In the genomic region with DNA sequence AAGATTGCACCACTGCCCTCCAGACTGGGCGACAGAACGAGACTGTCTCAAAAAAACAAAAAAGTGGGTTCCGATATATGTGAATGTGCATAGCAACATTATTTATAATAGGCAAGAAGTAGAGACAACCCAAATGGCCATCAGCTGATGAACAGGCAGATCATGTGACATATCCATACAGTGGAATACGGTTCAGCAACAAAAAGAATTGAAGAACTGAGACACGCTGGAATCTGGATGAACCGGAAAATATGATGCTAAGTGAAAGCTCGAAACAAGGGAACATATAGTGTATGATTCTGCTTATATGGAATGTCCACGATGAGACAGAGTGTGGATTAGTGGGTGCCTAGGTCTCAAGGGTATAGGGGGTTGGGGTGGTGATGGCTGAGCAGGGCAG, we compare ENCODE assay signal across 31 cellular contexts.
"Had no signal": no experiment of that assay in that cellular context is flagged by ENCODE, and none has a peak within 500 bp of the region (broad histone marks: within the 10 kb centered on the region; RNA-seq: fewer than 3 reads in every experiment).

No MANE protein-coding gene starts in this region.

- H3K4me3 ChIP-seq: SJCRH30, SK-N-MC had no signal

- H3K27me3 ChIP-seq: SJCRH30 had no signal

- H3K36me3 ChIP-seq: SJCRH30 had no signal

- H3K9me3 ChIP-seq: SJCRH30 had no signal

- H3K9me3 Mint-ChIP-seq: activated naive CD4-positive, alpha-beta T cell treated with anti-CD3 and anti-CD28 coated beads, Interleukin-2, amount 50 U/mL, for 24 hours; activated T-cell treated with anti-CD3 and anti-CD28 coated beads, Interleukin-2, amount 50 U/mL, for 24 hours; T-helper 2 cell treated with Interferon-gamma antibody and Interleukin-4, amounts not matched to agents 5 μg/mL and 100 μg/mL, for 36 hours; WTC11 had no signal

- H3K27ac Mint-ChIP-seq: activated CD8-positive, alpha-beta T cell treated with anti-CD3 and anti-CD28 coated beads, Interleukin-2, amount 10 ng/mL, durations not matched to agents 7 days and 5 days; activated naive CD4-positive, alpha-beta T cell treated with anti-CD3 and anti-CD28 coated beads, Interleukin-2, amount 50 U/mL, for 24 hours; activated T-cell treated with anti-CD3 and anti-CD28 coated beads, Interleukin-2, amount 50 U/mL, for 24 hours; activated T-helper 2 cell treated with anti-CD3 and anti-CD28 coated beads, Interferon-gamma antibody, Interleukin-2, Interleukin-4, amounts not matched to agents 10 μg/mL and 5 μg/mL and 100 μg/mL, durations not matched to agents 14 hours and 24 hours and 36 hours; T-helper 2 cell treated with Interferon-gamma antibody and Interleukin-4, amounts not matched to agents 5 μg/mL and 100 μg/mL, for 36 hours; WTC11 had no signal

- H3K27me3 Mint-ChIP-seq: activated naive CD4-positive, alpha-beta T cell treated with anti-CD3 and anti-CD28 coated beads, Interleukin-2, amount 50 U/mL, for 24 hours; activated T-cell treated with anti-CD3 and anti-CD28 coated beads, Interleukin-2, amount 50 U/mL, for 24 hours; brain had no signal

- H3K27ac ChIP-seq: SJCRH30, SK-N-MC had no signal

- DNase-seq: activated CD4-positive, alpha-beta T cell treated with anti-CD3 and anti-CD28 coated beads for 1 hour; activated CD4-positive, alpha-beta T cell treated with anti-CD3 and anti-CD28 coated beads for 48 hours; activated CD4-positive, alpha-beta T cell treated with anti-CD3 and anti-CD28 coated beads, Interleukin-2, amount 50 U/mL, for 48 hours; activated CD8-positive, alpha-beta T cell treated with anti-CD3 and anti-CD28 coated beads, Interleukin-2, amount 10 ng/mL, durations not matched to agents 7 days and 5 days; activated T-cell treated with anti-CD3 and anti-CD28 coated beads, Interleukin-2, amount 50 U/mL, for 24 hours; anterior cingulate cortex; caudate nucleus; cerebellar nuclear complex; Kasumi-1; KG1; MM.1S; NCI-H1092 treated with DMSO at 0.1 percent for 48 hours; NCI-H1417; NCI-H146; NCI-H187; NCI-H2029 treated with DMSO at 0.1 percent for 48 hours; NCI-H2107; NCI-H2171; NCI-H510A; NCI-H526; NCI-H748 treated with DMSO at 0.1 percent for 48 hours; NK-92 treated with Interleukin-12 subunit alpha and Interleukin-12 subunit beta, amount 100 ng/mL, for 24 hours; SHP77; SJCRH30 had no signal

- H3K4me3 Mint-ChIP-seq: activated CD8-positive, alpha-beta T cell treated with anti-CD3 and anti-CD28 coated beads, Interleukin-2, amount 10 ng/mL, durations not matched to agents 7 days and 5 days; activated naive CD4-positive, alpha-beta T cell treated with anti-CD3 and anti-CD28 coated beads, Interleukin-2, amount 50 U/mL, for 24 hours; activated T-cell treated with anti-CD3 and anti-CD28 coated beads, Interleukin-2, amount 50 U/mL, for 24 hours; brain; T-helper 2 cell treated with Interferon-gamma antibody and Interleukin-4, amounts not matched to agents 5 μg/mL and 100 μg/mL, for 36 hours; WTC11 had no signal

- ATAC-seq: activated CD8-positive, alpha-beta T cell treated with anti-CD3 and anti-CD28 coated beads, Interleukin-2, amount 10 ng/mL, durations not matched to agents 7 days and 5 days; Panc1; WTC11 had no signal
